In genomic region chr10:78746178-78746763, GRCh38 we compare ENCODE assay signal across 20 cellular contexts.
"Had no signal": no experiment of that assay in that cellular context is flagged by ENCODE, and none has a peak within 500 bp of the region (broad histone marks: within the 10 kb centered on the region; RNA-seq: fewer than 3 reads in every experiment).

No MANE protein-coding gene starts in this region.

- H3K4me3 ChIP-seq: ascending aorta, gastrocnemius medialis, left ventricle myocardium inferior, suprapubic skin, transverse colon, vagina had no signal

- H3K27ac ChIP-seq: ascending aorta, gastrocnemius medialis, suprapubic skin, transverse colon had no signal

- H3K4me3 Mint-ChIP-seq: neural crest cell; T-helper 1 cell treated with Interleukin-12 subunit alpha and Interleukin-12 subunit beta and Interleukin-4 antibody, amounts not matched to agents 30 μg/mL and 1 μg/mL, for 36 hours had no signal

- H3K4me1 ChIP-seq: ascending aorta had no signal

- DNase-seq: activated CD4-positive, alpha-beta T cell treated with anti-CD3 and anti-CD28 coated beads, Interleukin-2, amount 50 U/mL, for 1 hour; activated CD4-positive, CD25-positive, alpha-beta regulatory T cell treated with anti-CD3 and anti-CD28 coated beads, Interleukin-2, amount 50 U/mL, for 72 hours; activated CD8-positive, alpha-beta memory T cell treated with anti-CD3 and anti-CD28 coated beads, Interleukin-2, amount 50 U/mL, for 4 hours; activated effector memory CD4-positive, alpha-beta T cell treated with Interleukin-2 at 50 U/mL for 16 hours; activated naive CD4-positive, alpha-beta T cell treated with anti-CD3 and anti-CD28 coated beads, Interleukin-2, amount 50 U/mL, for 16 hours; activated T-cell treated with anti-CD3 and anti-CD28 coated beads, Interleukin-2, amount 50 U/mL, for 48 hours; cerebellar nuclear complex; effector CD4-positive, alpha-beta T cell; gastrocnemius medialis; kidney glomerular epithelial cell; left ventricle myocardium inferior; mammary epithelial cell; stimulated activated naive CD8-positive, alpha-beta T cell treated with anti-CD3 and anti-CD28 coated beads, Interleukin-15, Interleukin-2, amounts not matched to agents 100 U/mL and 50 U/mL, for 24 hours; transverse colon had no signal

- ATAC-seq: esophagus mucosa; gastrocnemius medialis; stimulated activated naive CD8-positive, alpha-beta T cell treated with anti-CD3 and anti-CD28 coated beads, Interleukin-15, Interleukin-2, amounts not matched to agents 100 U/mL and 50 U/mL, for 24 hours had no signal

- H3K36me3 ChIP-seq: ascending aorta, gastrocnemius medialis, left ventricle myocardium inferior, suprapubic skin, transverse colon, vagina had no signal

- H3K27ac Mint-ChIP-seq: T-helper 1 cell treated with Interleukin-12 subunit alpha and Interleukin-12 subunit beta and Interleukin-4 antibody, amounts not matched to agents 30 μg/mL and 1 μg/mL, for 36 hours had no signal

- H3K27me3 ChIP-seq: ascending aorta, gastrocnemius medialis, suprapubic skin, transverse colon, vagina had no signal

- H3K9me3 ChIP-seq: ascending aorta, gastrocnemius medialis, left ventricle myocardium inferior, suprapubic skin, transverse colon, vagina had no signal

- H3K9me3 Mint-ChIP-seq: neural crest cell; T-helper 1 cell treated with Interleukin-12 subunit alpha and Interleukin-12 subunit beta and Interleukin-4 antibody, amounts not matched to agents 30 μg/mL and 1 μg/mL, for 36 hours had no signal
